In genomic region chr22:30426395-30427353, GRCh38 we compare ENCODE assay signal across 9 cellular contexts. TPM values are rescaled to one million over a fixed set of nuclear protein-coding genes. Genes with fewer than 3 reads are reported as not detected.
DNase-seq lines count a peak whose midpoint lies in the region; ATAC-seq and TF ChIP-seq lines count a peak whose summit lies in the region.
"Had no signal": no experiment of that assay in that cellular context is flagged by ENCODE, and none has a peak within 500 bp of the region (broad histone marks: within the 10 kb centered on the region; RNA-seq: fewer than 3 reads in every experiment).

No MANE protein-coding gene starts in this region.

- H3K36me3 ChIP-seq in MG63, result peaks cover 17% of the 10 kb centered on the region
- H3K36me3 ChIP-seq in gastroesophageal sphincter, result no peaks in the 10 kb centered on the region
- H3K36me3 ChIP-seq in suprapubic skin, result no peaks in the 10 kb centered on the region

- H3K9me3 ChIP-seq in MG63 (no peaks in the 10 kb centered on the region), gastroesophageal sphincter (no peaks in the 10 kb centered on the region), suprapubic skin (no peaks in the 10 kb centered on the region)

- peak; percentile 7 for ATAC-seq in gastroesophageal sphincter
- ATAC-seq in omental fat pad (ENCODE audit: low FRiP score), result peak; percentile 46
- no peak for ATAC-seq in HG02885 (IDR thresholded peaks at IDR 0.05; ENCODE audit: poor library complexity, unreplicated experiment)

- H3K4me1 ChIP-seq in gastroesophageal sphincter, result peaks cover 0 to 45% (median 30%) of the 10 kb centered on the region in 3 donors
- peaks cover 48% of the 10 kb centered on the region for H3K4me1 ChIP-seq in suprapubic skin

- 40 to 64% methylated on average over 2 to 11 of the region's 29 CpGs for WGBS in gastroesophageal sphincter (ENCODE audit: low coverage in 1 of 2), 2 donors
- WGBS in suprapubic skin, result 46% methylated on average over 26 of the region's 29 CpGs

- peak overlapping the region in 3 of 4 donors; percentile 83 to 98 (median 84) for H3K27ac ChIP-seq in gastroesophageal sphincter
- peak overlapping the region; percentile 47 for H3K27ac ChIP-seq in suprapubic skin

- TF ChIP-seq CTCF in gastroesophageal sphincter (IDR thresholded peaks at IDR 0.05) (peak in 3 of 4 experiments; percentile 54 to 75 (median 67)), omental fat pad (IDR thresholded peaks at IDR 0.05) (peak in 1 of 3 donors; percentile 21), suprapubic skin (IDR thresholded peaks at IDR 0.05) (peak; percentile 31 to 69)

- DNase-seq in DMS114 treated with DMSO at 0.1 percent for 48 hours (lab: John Stamatoyannopoulos, UW; ENCODE audit: unreplicated experiment) (peak; percentile 52), MG63 (peak; percentile 79), SK-N-DZ (ENCODE audit: low spot score) (peak; percentile 56), omental fat pad (ENCODE audit: low spot score) (peak; percentile 74), suprapubic skin (ENCODE audit: low spot score in 2 of 2) (peak; percentile 91 to 93)
- DNase-seq in activated naive CD4-positive, alpha-beta T cell treated with Interleukin-2 at 50 U/mL for 16 hours, result peak; percentile 89

- TF ChIP-seq POLR2A in gastroesophageal sphincter (IDR thresholded peaks at IDR 0.05) (no peak), suprapubic skin (IDR thresholded peaks at IDR 0.05) (no peak)

- TF ChIP-seq EP300 in gastroesophageal sphincter (IDR thresholded peaks at IDR 0.05) (no peak), suprapubic skin (IDR thresholded peaks at IDR 0.05) (no peak)

- H3K4me3 ChIP-seq in MG63, result peak overlapping the region; percentile 60
- peak overlapping the region in 1 of 2 donors; percentile 66 for H3K4me3 ChIP-seq in gastroesophageal sphincter
- H3K4me3 ChIP-seq in suprapubic skin, result peak overlapping the region; percentile 60

- H3K27me3 ChIP-seq in MG63 (no peaks in the 10 kb centered on the region), gastroesophageal sphincter (no peaks in the 10 kb centered on the region), suprapubic skin (no peaks in the 10 kb centered on the region)

RNA-seq across cellular contexts. Expression of gene MTFP1, which starts 1.1 kb away (rescaled TPM):
- total RNA-seq in MG63 (2014; rRNA removed; shearing (Covaris generic); ENCODE audit: low replicate concordance), result 25.3 and 35.5 TPM in 2 replicates
- 58.6 and 61.0 TPM in 2 replicates for polyA plus RNA-seq in SK-N-DZ (2014; cell fraction: cytosol; rRNA removed)
- polyA plus RNA-seq in SK-N-DZ (2014; cell fraction: nucleus; rRNA removed), result 29.3 and 42.1 TPM in 2 replicates
- total RNA-seq in gastroesophageal sphincter, result 10 to 100 TPM in 1 of 4 donors, 1 to 10 TPM in 3; 1.1 to 10.3 (median 6.3) TPM
- 10 to 100 TPM; 11.2 to 14.7 (median 14.1) TPM for total RNA-seq in omental fat pad
- 10 to 100 TPM in 1 of 4 donors, 1 to 10 TPM in 3; 2.5 to 13.7 (median 3.5) TPM for total RNA-seq in suprapubic skin

RNA-seq across cellular contexts. Expression of gene SEC14L2, which starts 29.9 kb away (rescaled TPM):
- 16.3 and 30.2 TPM in 2 replicates for total RNA-seq in MG63 (2014; rRNA removed; shearing (Covaris generic); ENCODE audit: low replicate concordance)
- polyA plus RNA-seq in SK-N-DZ (2014; cell fraction: cytosol; rRNA removed), result 2.6 and 13.2 TPM in 2 replicates
- polyA plus RNA-seq in SK-N-DZ (2014; cell fraction: nucleus; rRNA removed), result 3.6 and 4.2 TPM in 2 replicates
- total RNA-seq in gastroesophageal sphincter (10 to 100 TPM in 3 of 4 donors, 1 to 10 TPM in 1; 8.1 to 27.2 (median 15.8) TPM), omental fat pad (1 to 10 TPM; 3.0 to 8.8 (median 5.0) TPM), suprapubic skin (10 to 100 TPM in 3 of 4 donors, 1 to 10 TPM in 1; 8.9 to 19.9 (median 13.5) TPM)

RNA-seq across cellular contexts. Expression of gene RNF215, which starts 39.5 kb away (rescaled TPM):
- 26.9 and 29.6 TPM in 2 replicates for total RNA-seq in MG63 (2014; rRNA removed; shearing (Covaris generic); ENCODE audit: low replicate concordance)
- polyA plus RNA-seq in SK-N-DZ (2014; cell fraction: cytosol; rRNA removed), result 20.7 and 26.5 TPM in 2 replicates
- 81.1 and 92.8 TPM in 2 replicates for polyA plus RNA-seq in SK-N-DZ (2014; cell fraction: nucleus; rRNA removed)
- total RNA-seq in gastroesophageal sphincter, result 10 to 100 TPM; 10.2 to 13.5 (median 11.7) TPM
- 10 to 100 TPM in 3 of 4 donors, 1 to 10 TPM in 1; 6.7 to 16.9 (median 11.8) TPM for total RNA-seq in omental fat pad
- 10 to 100 TPM in 2 of 4 donors, 1 to 10 TPM in 2; 6.3 to 15.5 (median 10.2) TPM for total RNA-seq in suprapubic skin

RNA-seq across cellular contexts. Expression of gene SEC14L3, which starts 45.1 kb away (rescaled TPM):
- not detected in 2 replicates for total RNA-seq in MG63 (2014; rRNA removed; shearing (Covaris generic); ENCODE audit: low replicate concordance)
- polyA plus RNA-seq in SK-N-DZ (2014; cell fraction: cytosol; rRNA removed), result not detected in 2 replicates
- not detected in 2 replicates for polyA plus RNA-seq in SK-N-DZ (2014; cell fraction: nucleus; rRNA removed)
- total RNA-seq in gastroesophageal sphincter (not detected), omental fat pad (not detected), suprapubic skin (not detected)
- total RNA-seq: frontal cortex had no signal
